ENCODE assay signal across 1 cellular context in the genomic region with DNA sequence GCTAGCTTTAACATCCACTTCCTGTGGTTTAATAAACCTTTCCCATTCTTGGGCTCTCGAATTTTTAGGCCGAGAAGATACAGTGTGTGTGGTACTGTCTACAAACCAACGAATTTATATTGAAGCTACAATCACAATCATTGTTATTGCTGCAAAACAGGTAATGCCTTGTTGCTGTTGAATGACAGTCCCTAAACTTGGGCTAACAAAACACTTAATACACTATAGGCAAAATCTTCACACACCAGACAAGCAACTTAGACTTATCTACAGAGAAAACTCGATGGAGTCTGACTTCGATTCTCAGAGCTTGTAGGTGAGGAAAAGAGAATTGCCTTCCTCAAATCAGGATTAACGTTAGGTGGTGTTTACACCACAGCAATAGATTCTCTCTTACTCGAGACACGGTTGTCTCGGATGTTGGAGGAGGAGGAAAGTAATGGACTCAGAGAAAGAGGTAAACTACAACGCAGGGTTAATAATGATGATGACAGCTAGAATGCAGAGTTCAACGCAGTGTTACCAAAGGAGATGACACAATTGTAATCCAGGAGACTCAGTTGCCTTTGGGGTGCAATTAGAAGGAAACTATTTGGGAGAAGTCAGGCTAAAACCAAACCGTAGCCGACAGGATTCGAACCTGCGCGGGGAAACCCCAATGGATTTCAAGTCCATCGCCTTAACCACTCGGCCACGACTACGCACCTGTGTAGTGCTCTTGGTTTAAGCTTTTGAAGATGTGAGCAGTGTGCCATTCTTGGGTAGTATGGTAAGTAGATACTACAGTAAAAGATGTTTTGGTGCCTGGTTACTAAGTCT.
TF ChIP-seq lines count a peak whose summit lies in the region.

No MANE protein-coding gene starts in this region.

TF ChIP-seq in K562, 482 proteins besides CTCF, POLR2A, EP300 and RAD21 (continued from another document and continues in another):
- TF ChIP-seq, protein P1, sequence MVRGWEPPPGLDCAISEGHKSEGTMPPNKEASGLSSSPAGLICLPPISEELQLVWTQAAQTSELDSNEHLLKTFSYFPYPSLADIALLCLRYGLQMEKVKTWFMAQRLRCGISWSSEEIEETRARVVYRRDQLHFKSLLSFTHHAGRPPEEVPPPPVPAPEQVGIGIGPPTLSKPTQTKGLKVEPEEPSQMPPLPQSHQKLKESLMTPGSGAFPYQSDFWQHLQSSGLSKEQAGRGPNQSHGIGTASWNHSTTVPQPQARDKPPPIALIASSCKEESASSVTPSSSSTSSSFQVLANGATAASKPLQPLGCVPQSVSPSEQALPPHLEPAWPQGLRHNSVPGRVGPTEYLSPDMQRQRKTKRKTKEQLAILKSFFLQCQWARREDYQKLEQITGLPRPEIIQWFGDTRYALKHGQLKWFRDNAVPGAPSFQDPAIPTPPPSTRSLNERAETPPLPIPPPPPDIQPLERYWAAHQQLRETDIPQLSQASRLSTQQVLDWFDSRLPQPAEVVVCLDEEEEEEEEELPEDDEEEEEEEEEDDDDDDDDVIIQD (CRISPR knock-in tag; IDR thresholded peaks at IDR 0.05): no peak
- no peak for TF ChIP-seq CREBBP (IDR thresholded peaks at IDR 0.05; ENCODE audit: low read depth, low read length)
- TF ChIP-seq SNIP1 (IDR thresholded peaks at IDR 0.05; ENCODE audit: low read depth): no peak
- TF ChIP-seq, protein P2, sequence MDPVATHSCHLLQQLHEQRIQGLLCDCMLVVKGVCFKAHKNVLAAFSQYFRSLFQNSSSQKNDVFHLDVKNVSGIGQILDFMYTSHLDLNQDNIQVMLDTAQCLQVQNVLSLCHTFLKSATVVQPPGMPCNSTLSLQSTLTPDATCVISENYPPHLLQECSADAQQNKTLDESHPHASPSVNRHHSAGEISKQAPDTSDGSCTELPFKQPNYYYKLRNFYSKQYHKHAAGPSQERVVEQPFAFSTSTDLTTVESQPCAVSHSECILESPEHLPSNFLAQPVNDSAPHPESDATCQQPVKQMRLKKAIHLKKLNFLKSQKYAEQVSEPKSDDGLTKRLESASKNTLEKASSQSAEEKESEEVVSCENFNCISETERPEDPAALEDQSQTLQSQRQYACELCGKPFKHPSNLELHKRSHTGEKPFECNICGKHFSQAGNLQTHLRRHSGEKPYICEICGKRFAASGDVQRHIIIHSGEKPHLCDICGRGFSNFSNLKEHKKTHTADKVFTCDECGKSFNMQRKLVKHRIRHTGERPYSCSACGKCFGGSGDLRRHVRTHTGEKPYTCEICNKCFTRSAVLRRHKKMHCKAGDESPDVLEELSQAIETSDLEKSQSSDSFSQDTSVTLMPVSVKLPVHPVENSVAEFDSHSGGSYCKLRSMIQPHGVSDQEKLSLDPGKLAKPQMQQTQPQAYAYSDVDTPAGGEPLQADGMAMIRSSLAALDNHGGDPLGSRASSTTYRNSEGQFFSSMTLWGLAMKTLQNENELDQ (CRISPR knock-in tag; IDR thresholded peaks at IDR 0.05; ENCODE audit: borderline replicate concordance): no peak
- TF ChIP-seq MECOM (CRISPR knock-in tag; IDR thresholded peaks at IDR 0.05): 0 out of 2 replicates have a peak, but pooled peaks have one; percentile 45
- no peak for TF ChIP-seq HDAC8 (tag; IDR thresholded peaks at IDR 0.05)
- TF ChIP-seq ZNF133 (CRISPR knock-in tag; IDR thresholded peaks at IDR 0.05): no peak
- TF ChIP-seq ZNF212 (CRISPR knock-in tag; IDR thresholded peaks at IDR 0.05): no peak
- peak; percentile 99 for TF ChIP-seq BRD9 (IDR thresholded peaks at IDR 0.05; ENCODE audit: low read depth, partially characterized antibody)
- TF ChIP-seq, protein P3, sequence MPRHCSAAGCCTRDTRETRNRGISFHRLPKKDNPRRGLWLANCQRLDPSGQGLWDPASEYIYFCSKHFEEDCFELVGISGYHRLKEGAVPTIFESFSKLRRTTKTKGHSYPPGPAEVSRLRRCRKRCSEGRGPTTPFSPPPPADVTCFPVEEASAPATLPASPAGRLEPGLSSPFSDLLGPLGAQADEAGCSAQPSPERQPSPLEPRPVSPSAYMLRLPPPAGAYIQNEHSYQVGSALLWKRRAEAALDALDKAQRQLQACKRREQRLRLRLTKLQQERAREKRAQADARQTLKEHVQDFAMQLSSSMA (CRISPR knock-in tag; IDR thresholded peaks at IDR 0.05): no peak
- TF ChIP-seq ZNF408 (CRISPR knock-in tag; IDR thresholded peaks at IDR 0.05; ENCODE audit: low read depth): no peak
- no peak for TF ChIP-seq KAT7 (CRISPR knock-in tag; IDR thresholded peaks at IDR 0.05; ENCODE audit: borderline replicate concordance)
- TF ChIP-seq RBM22 (IDR thresholded peaks at IDR 0.05; ENCODE audit: low read depth, low read length, poor library complexity, severe bottlenecking): no peak
- peak; percentile 19; the same call in 1 of the 2 replicates for TF ChIP-seq ZNF766 (CRISPR knock-in tag; conservative IDR thresholded peaks at IDR 0.05)
- TF ChIP-seq SRF (CRISPR knock-in tag; IDR thresholded peaks at IDR 0.05): no peak
- TF ChIP-seq MAZ (CRISPR knock-in tag; conservative IDR thresholded peaks at IDR 0.05 in 1 of 2, IDR thresholded peaks at IDR 0.05 in 1 of 2): peak in 1 of 2 experiments; percentile 57; a peak in 3 of 4 replicates
- TF ChIP-seq, protein P4, sequence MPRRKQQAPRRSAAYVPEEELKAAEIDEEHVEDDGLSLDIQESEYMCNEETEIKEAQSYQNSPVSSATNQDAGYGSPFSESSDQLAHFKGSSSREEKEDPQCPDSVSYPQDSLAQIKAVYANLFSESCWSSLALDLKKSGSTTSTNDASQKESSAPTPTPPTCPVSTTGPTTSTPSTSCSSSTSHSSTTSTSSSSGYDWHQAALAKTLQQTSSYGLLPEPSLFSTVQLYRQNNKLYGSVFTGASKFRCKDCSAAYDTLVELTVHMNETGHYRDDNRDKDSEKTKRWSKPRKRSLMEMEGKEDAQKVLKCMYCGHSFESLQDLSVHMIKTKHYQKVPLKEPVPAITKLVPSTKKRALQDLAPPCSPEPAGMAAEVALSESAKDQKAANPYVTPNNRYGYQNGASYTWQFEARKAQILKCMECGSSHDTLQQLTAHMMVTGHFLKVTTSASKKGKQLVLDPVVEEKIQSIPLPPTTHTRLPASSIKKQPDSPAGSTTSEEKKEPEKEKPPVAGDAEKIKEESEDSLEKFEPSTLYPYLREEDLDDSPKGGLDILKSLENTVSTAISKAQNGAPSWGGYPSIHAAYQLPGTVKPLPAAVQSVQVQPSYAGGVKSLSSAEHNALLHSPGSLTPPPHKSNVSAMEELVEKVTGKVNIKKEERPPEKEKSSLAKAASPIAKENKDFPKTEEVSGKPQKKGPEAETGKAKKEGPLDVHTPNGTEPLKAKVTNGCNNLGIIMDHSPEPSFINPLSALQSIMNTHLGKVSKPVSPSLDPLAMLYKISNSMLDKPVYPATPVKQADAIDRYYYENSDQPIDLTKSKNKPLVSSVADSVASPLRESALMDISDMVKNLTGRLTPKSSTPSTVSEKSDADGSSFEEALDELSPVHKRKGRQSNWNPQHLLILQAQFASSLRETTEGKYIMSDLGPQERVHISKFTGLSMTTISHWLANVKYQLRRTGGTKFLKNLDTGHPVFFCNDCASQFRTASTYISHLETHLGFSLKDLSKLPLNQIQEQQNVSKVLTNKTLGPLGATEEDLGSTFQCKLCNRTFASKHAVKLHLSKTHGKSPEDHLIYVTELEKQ (CRISPR knock-in tag; IDR thresholded peaks at IDR 0.05): no peak
- TF ChIP-seq NCOA2 (IDR thresholded peaks at IDR 0.05; ENCODE audit: partially characterized antibody in 2 of 2): peak in 1 of 2 experiments; percentile 75
- no peak for TF ChIP-seq MEF2A (IDR thresholded peaks at IDR 0.05; ENCODE audit: control insufficient read depth, low read depth, low read length)
- no peak for TF ChIP-seq CBX8 (IDR thresholded peaks at IDR 0.05; ENCODE audit: borderline replicate concordance, extremely low read depth, low read depth, low read length, poor library complexity, severe bottlenecking)
- peak; percentile 69; the same call in 1 of the 2 replicates for TF ChIP-seq XRCC5 (IDR thresholded peaks at IDR 0.05; ENCODE audit: low read depth, low read length)
- TF ChIP-seq, protein P5, sequence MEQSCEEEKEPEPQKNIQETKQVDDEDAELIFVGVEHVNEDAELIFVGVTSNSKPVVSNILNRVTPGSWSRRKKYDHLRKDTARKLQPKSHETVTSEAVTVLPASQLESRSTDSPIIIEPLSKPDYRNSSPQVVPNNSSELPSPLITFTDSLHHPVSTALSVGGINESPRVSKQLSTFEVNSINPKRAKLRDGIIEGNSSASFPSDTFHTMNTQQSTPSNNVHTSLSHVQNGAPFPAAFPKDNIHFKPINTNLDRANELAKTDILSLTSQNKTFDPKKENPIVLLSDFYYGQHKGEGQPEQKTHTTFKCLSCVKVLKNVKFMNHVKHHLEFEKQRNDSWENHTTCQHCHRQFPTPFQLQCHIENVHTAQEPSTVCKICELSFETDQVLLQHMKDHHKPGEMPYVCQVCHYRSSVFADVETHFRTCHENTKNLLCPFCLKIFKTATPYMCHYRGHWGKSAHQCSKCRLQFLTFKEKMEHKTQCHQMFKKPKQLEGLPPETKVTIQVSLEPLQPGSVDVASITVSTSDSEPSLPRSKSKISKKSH (CRISPR knock-in tag; IDR thresholded peaks at IDR 0.05): no peak
- no peak for TF ChIP-seq TSC22D4 (tag; IDR thresholded peaks at IDR 0.05)
- TF ChIP-seq ZC3H11A (IDR thresholded peaks at IDR 0.05; ENCODE audit: low read depth, low read length): no peak
- TF ChIP-seq MEF2D (tag; conservative IDR thresholded peaks at IDR 0.05; ENCODE audit: low read depth): no peak
- TF ChIP-seq TAF9B (IDR thresholded peaks at IDR 0.05; ENCODE audit: partially characterized antibody): no peak
- peak; percentile 56; the same call in 1 of the 2 replicates for TF ChIP-seq TRIM28 (IDR thresholded peaks at IDR 0.05)
- TF ChIP-seq, protein P6, sequence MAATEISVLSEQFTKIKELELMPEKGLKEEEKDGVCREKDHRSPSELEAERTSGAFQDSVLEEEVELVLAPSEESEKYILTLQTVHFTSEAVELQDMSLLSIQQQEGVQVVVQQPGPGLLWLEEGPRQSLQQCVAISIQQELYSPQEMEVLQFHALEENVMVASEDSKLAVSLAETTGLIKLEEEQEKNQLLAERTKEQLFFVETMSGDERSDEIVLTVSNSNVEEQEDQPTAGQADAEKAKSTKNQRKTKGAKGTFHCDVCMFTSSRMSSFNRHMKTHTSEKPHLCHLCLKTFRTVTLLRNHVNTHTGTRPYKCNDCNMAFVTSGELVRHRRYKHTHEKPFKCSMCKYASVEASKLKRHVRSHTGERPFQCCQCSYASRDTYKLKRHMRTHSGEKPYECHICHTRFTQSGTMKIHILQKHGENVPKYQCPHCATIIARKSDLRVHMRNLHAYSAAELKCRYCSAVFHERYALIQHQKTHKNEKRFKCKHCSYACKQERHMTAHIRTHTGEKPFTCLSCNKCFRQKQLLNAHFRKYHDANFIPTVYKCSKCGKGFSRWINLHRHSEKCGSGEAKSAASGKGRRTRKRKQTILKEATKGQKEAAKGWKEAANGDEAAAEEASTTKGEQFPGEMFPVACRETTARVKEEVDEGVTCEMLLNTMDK (IDR thresholded peaks at IDR 0.05; ENCODE audit: borderline replicate concordance, insufficient read depth, low read depth, low read length, poor library complexity, severe bottlenecking): no peak
- TF ChIP-seq ILK (tag; IDR thresholded peaks at IDR 0.05; ENCODE audit: borderline replicate concordance, low read depth): no peak
- peak; percentile 26; the same call in 1 of the 2 replicates for TF ChIP-seq EP400 (IDR thresholded peaks at IDR 0.05)
- TF ChIP-seq GABPB2 (CRISPR knock-in tag; conservative IDR thresholded peaks at IDR 0.05): no peak
- TF ChIP-seq RCOR1 (IDR thresholded peaks at IDR 0.05; ENCODE audit: borderline replicate concordance in 1 of 2, low read depth in 2 of 2, low read length in 2 of 2): peak in 1 of 2 experiments; percentile 87; a peak in 2 of 4 replicates
- peak; percentile 54 for TF ChIP-seq HDAC3 (IDR thresholded peaks at IDR 0.05; ENCODE audit: borderline replicate concordance, partially characterized antibody)
- TF ChIP-seq PHF21A (IDR thresholded peaks at IDR 0.05; ENCODE audit: borderline replicate concordance, low read depth): no peak
- TF ChIP-seq NFE2L1 (tag; IDR thresholded peaks at IDR 0.05; ENCODE audit: borderline replicate concordance, low read depth): no peak
- TF ChIP-seq KHSRP (IDR thresholded peaks at IDR 0.05): no peak
- TF ChIP-seq GATAD2A (IDR thresholded peaks at IDR 0.05): peak; percentile 80
- TF ChIP-seq FOSL1 (tag; conservative IDR thresholded peaks at IDR 0.05): 0 out of 2 replicates have a peak, but pooled peaks have one; percentile 39
- peak; percentile 69 for TF ChIP-seq DACH1 (IDR thresholded peaks at IDR 0.05; ENCODE audit: partially characterized antibody)
- TF ChIP-seq ADNP (tag; IDR thresholded peaks at IDR 0.05): peak; percentile 94
- 0 out of 2 replicates have a peak, but pooled peaks have one; percentile 16 for TF ChIP-seq SMC3 (conservative IDR thresholded peaks at IDR 0.05; ENCODE audit: insufficient read depth, low read depth, low read length)
- TF ChIP-seq, protein P7, sequence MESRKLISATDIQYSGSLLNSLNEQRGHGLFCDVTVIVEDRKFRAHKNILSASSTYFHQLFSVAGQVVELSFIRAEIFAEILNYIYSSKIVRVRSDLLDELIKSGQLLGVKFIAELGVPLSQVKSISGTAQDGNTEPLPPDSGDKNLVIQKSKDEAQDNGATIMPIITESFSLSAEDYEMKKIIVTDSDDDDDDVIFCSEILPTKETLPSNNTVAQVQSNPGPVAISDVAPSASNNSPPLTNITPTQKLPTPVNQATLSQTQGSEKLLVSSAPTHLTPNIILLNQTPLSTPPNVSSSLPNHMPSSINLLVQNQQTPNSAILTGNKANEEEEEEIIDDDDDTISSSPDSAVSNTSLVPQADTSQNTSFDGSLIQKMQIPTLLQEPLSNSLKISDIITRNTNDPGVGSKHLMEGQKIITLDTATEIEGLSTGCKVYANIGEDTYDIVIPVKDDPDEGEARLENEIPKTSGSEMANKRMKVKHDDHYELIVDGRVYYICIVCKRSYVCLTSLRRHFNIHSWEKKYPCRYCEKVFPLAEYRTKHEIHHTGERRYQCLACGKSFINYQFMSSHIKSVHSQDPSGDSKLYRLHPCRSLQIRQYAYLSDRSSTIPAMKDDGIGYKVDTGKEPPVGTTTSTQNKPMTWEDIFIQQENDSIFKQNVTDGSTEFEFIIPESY (CRISPR knock-in tag; IDR thresholded peaks at IDR 0.05): no peak; the same call in 1 of the 2 replicates
- TF ChIP-seq, protein P8, sequence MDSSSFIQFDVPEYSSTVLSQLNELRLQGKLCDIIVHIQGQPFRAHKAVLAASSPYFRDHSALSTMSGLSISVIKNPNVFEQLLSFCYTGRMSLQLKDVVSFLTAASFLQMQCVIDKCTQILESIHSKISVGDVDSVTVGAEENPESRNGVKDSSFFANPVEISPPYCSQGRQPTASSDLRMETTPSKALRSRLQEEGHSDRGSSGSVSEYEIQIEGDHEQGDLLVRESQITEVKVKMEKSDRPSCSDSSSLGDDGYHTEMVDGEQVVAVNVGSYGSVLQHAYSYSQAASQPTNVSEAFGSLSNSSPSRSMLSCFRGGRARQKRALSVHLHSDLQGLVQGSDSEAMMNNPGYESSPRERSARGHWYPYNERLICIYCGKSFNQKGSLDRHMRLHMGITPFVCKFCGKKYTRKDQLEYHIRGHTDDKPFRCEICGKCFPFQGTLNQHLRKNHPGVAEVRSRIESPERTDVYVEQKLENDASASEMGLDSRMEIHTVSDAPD (CRISPR knock-in tag; IDR thresholded peaks at IDR 0.05): no peak
- TF ChIP-seq, protein P9, sequence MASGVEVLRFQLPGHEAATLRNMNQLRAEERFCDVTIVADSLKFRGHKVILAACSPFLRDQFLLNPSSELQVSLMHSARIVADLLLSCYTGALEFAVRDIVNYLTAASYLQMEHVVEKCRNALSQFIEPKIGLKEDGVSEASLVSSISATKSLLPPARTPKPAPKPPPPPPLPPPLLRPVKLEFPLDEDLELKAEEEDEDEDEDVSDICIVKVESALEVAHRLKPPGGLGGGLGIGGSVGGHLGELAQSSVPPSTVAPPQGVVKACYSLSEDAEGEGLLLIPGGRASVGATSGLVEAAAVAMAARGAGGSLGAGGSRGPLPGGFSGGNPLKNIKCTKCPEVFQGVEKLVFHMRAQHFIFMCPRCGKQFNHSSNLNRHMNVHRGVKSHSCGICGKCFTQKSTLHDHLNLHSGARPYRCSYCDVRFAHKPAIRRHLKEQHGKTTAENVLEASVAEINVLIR (CRISPR knock-in tag; IDR thresholded peaks at IDR 0.05): no peak
- peak; percentile 44; the same call in 1 of the 2 replicates for TF ChIP-seq ETV1 (tag; conservative IDR thresholded peaks at IDR 0.05; ENCODE audit: low read depth)
